8 cellular contexts compared by ENCODE assay signal in genomic region chr15:34102175-34102925, GRCh38. TPM values are rescaled to one million over a fixed set of nuclear protein-coding genes. Genes with fewer than 3 reads are reported as not detected.
A peak's percentile ranks its signal among the peaks of the same experiment; 100 is the strongest.
DNase-seq lines count a peak whose midpoint lies in the region; ATAC-seq, FAIRE-seq and TF ChIP-seq lines count a peak whose summit lies in the region.

No MANE protein-coding gene starts in this region.

- H2AFZ ChIP-seq in ACC112 (ENCODE audit: low read length, unreplicated experiment) = peak overlapping the region; percentile 91

- intact Hi-C loops in uterus (cut with DNase I; ENCODE audit: low total_unique reads) = loop anchor here (10.0 kb wide), 1 partner anchor 112 kb away; the partner anchor contains the start of gene KATNBL1

- H3K4me1 ChIP-seq in ACC112 (ENCODE audit: control insufficient read depth, insufficient read depth, low read length, unreplicated experiment) (peaks cover 23% of the 10 kb centered on the region), uterus (peaks cover 0 to 6% of the 10 kb centered on the region in 2 donors)

- TF ChIP-seq CTCF in bronchial epithelial cell (IDR thresholded peaks at IDR 0.05; ENCODE audit: insufficient read depth, low read length, severe bottlenecking) (no peak), uterus (IDR thresholded peaks at IDR 0.05) (no peak)

- peaks cover 10% of the 10 kb centered on the region for H3K36me3 Mint-ChIP-seq in memory B cell

- no peaks in the 10 kb centered on the region for H3K27me3 Mint-ChIP-seq in memory B cell

- H3K27ac ChIP-seq in ACC112 (ENCODE audit: low read depth, low read length) (peak overlapping the region; percentile 89), uterus (peak overlapping the region; percentile 85)

- ATAC-seq in HG02943 (IDR thresholded peaks at IDR 0.05; ENCODE audit: low read depth, unreplicated experiment) = peak; percentile 12
- ATAC-seq in memory B cell (ENCODE audit: low read depth) = no peak
- no peak for ATAC-seq in HG02973 (IDR thresholded peaks at IDR 0.05; ENCODE audit: unreplicated experiment)

- DNase-seq in bronchial epithelial cell (ENCODE audit: low read depth) (no peak), memory B cell (ENCODE audit: low spot score in 2 of 2) (peak in 1 of 2 donors; percentile 11), uterus (no peak), dedifferentiated amniotic fluid mesenchymal stem cell (ENCODE audit: extremely low spot score) (no peak), NCI-H2081 (lab: John Stamatoyannopoulos, UW) (no peak)

- peaks cover 54% of the 10 kb centered on the region for H3K79me2 ChIP-seq in ACC112 (ENCODE audit: control insufficient read depth, insufficient read depth, low read length, unreplicated experiment)

- H3K27ac Mint-ChIP-seq in memory B cell = peak overlapping the region; percentile 99

- no peaks in the 10 kb centered on the region for H3K9me3 ChIP-seq in uterus

- H3K36me3 ChIP-seq in ACC112 (ENCODE audit: insufficient read depth, low read length) = peaks cover 8% of the 10 kb centered on the region; the same call in 1 of the 2 replicates
- no peaks in the 10 kb centered on the region for H3K36me3 ChIP-seq in bronchial epithelial cell (ENCODE audit: control insufficient read depth, insufficient read depth, low read length)
- H3K36me3 ChIP-seq in uterus = no peaks in the 10 kb centered on the region

- H3K4me3 ChIP-seq in ACC112 (ENCODE audit: low read depth, low read length) (peak overlapping the region; percentile 96), bronchial epithelial cell (ENCODE audit: low read depth, low read length) (peak overlapping the region; percentile 82), uterus (peak overlapping the region; percentile 88 to 93)

- no peaks in the 10 kb centered on the region for H3K27me3 ChIP-seq in ACC112 (ENCODE audit: insufficient read depth, low read length)
- H3K27me3 ChIP-seq in bronchial epithelial cell (ENCODE audit: control insufficient read depth, insufficient read depth, low read length) = no peaks in the 10 kb centered on the region
- H3K27me3 ChIP-seq in uterus = no peaks in the 10 kb centered on the region

- no peaks in the 10 kb centered on the region for H3K9me3 Mint-ChIP-seq in memory B cell

- no peak for TF ChIP-seq POLR2A in uterus (IDR thresholded peaks at IDR 0.05)

- H3K4me3 Mint-ChIP-seq in memory B cell = peak overlapping the region; percentile 95

- FAIRE-seq in bronchial epithelial cell (lab: Jason Lieb, UNC) = no peak

- peaks cover 11% of the 10 kb centered on the region for H3K4me1 Mint-ChIP-seq in memory B cell

RNA-seq across cellular contexts. Expression of gene PGBD4, which starts 0.5 kb away (rescaled TPM):
- total RNA-seq in bronchial epithelial cell = 1.3 and 1.8 TPM in 2 replicates
- total RNA-seq in uterus = 1 to 10 TPM; 1.4 to 4.1 (median 1.6) TPM

RNA-seq across cellular contexts. Expression of gene EMC7, which starts 0.7 kb away (rescaled TPM):
- total RNA-seq in bronchial epithelial cell (51.7 and 57.4 TPM in 2 replicates), uterus (10 to 100 TPM; 12.4 to 45.8 (median 27.2) TPM)
